Comparison of ENCODE assay signal across 19 cellular contexts in genomic region chr21:44934276-44934675, GRCh38. TPM values are rescaled to one million over a fixed set of nuclear protein-coding genes. Genes with fewer than 3 reads are reported as not detected.
DNase-seq lines count a peak whose midpoint lies in the region; FAIRE-seq and TF ChIP-seq lines count a peak whose summit lies in the region.
"Had no signal": no experiment of that assay in that cellular context is flagged by ENCODE, and none has a peak within 500 bp of the region (broad histone marks: within the 10 kb centered on the region; RNA-seq: fewer than 3 reads in every experiment).

No MANE protein-coding gene starts in this region.

- no peaks in the 10 kb centered on the region for H3K9me3 Mint-ChIP-seq in MCF 10A (ENCODE audit: unreplicated experiment)
- H3K9me3 Mint-ChIP-seq: CD8-positive, alpha-beta T cell had no signal

- H3K36me3 ChIP-seq in BLaER1 treated with 17β-estradiol and CSF1 and Interleukin-3, amounts not matched to agents 10 nM and 100 nM = peaks cover 0 to 47% (median 14%) of the 10 kb centered on the region in 11 experiments; a peak in 12 of 22 replicates
- H3K36me3 ChIP-seq in Karpas-422 (ENCODE audit: insufficient read depth, low read length) = no peaks in the 10 kb centered on the region
- no peaks in the 10 kb centered on the region for H3K36me3 ChIP-seq in kidney (ENCODE audit: control insufficient read depth in 1 of 2, insufficient read depth in 2 of 2, low read length in 2 of 2)
- H3K36me3 ChIP-seq: HAP-1 had no signal

- peaks cover 2% of the 10 kb centered on the region; the same call in 1 of the 2 replicates for H3K79me2 ChIP-seq in Karpas-422 (ENCODE audit: low read length)

- peaks cover 0 to 68% (median 30%) of the 10 kb centered on the region in 11 experiments; a peak in 18 of 22 replicates for H4K20me1 ChIP-seq in BLaER1 treated with 17β-estradiol and CSF1 and Interleukin-3, amounts not matched to agents 10 nM and 100 nM
- no peaks in the 10 kb centered on the region for H4K20me1 ChIP-seq in Karpas-422 (ENCODE audit: insufficient read depth, low read depth, low read length)

- peaks cover 20% of the 10 kb centered on the region for H3K4me1 Mint-ChIP-seq in MCF 10A (ENCODE audit: insufficient read depth, unreplicated experiment)

- no peak overlapping the region for H3K4me3 Mint-ChIP-seq in MCF 10A (ENCODE audit: unreplicated experiment)

- no TSS peak for BruUV-seq in MCF 10A (replicated peaks; lab: Mats Ljungman, UMichigan)

- H2AFZ ChIP-seq in Karpas-422 (ENCODE audit: low read length) = no peak overlapping the region

- DNase-seq in Karpas-422 = no peak
- DNase-seq in kidney = peak; percentile 26
- DNase-seq in C1 segment of cervical spinal cord (lab: John Stamatoyannopoulos, UW) = no peak
- no peak for DNase-seq in MCF 10A (ENCODE audit: unreplicated experiment)
- DNase-seq in AG20443 (ENCODE audit: low spot score) = no peak
- DNase-seq: AML-193; CD8-positive, alpha-beta T cell; COR-L47; DMS153; DND-41; GDM1; KBM-7 had no signal

- H3K36me3 Mint-ChIP-seq in MCF 10A (ENCODE audit: insufficient read depth, unreplicated experiment) = peaks cover 7% of the 10 kb centered on the region
- H3K36me3 Mint-ChIP-seq: CD8-positive, alpha-beta T cell had no signal

- H3K27ac ChIP-seq in BLaER1 treated with 17β-estradiol and CSF1 and Interleukin-3, amounts not matched to agents 10 nM and 100 nM = peak overlapping the region in 4 of 11 experiments; percentile 91 to 98 (median 97); a peak in 7 of 22 replicates
- peak overlapping the region; percentile 100; the same call in 1 of the 2 replicates for H3K27ac ChIP-seq in Karpas-422 (ENCODE audit: low read length)
- H3K27ac ChIP-seq in kidney (ENCODE audit: low read depth in 2 of 2, low read length in 2 of 2) = no peak overlapping the region
- H3K27ac ChIP-seq: A549, C4-2B had no signal

- no peak overlapping the region for H3K27ac Mint-ChIP-seq in MCF 10A (ENCODE audit: low read depth, unreplicated experiment)
- H3K27ac Mint-ChIP-seq: CD8-positive, alpha-beta T cell had no signal

- FAIRE-seq in kidney (lab: Jason Lieb, UNC) = no peak
- FAIRE-seq: A549, D721Med, GM19239, H1 had no signal

- H3K9me3 ChIP-seq in BLaER1 treated with 17β-estradiol and CSF1 and Interleukin-3, amounts not matched to agents 10 nM and 100 nM (replicated peaks in 1 of 11) = peaks cover 0 to 4% (median 0%) of the 10 kb centered on the region in 11 experiments; a peak in 1 of 22 replicates
- H3K9me3 ChIP-seq in Karpas-422 (ENCODE audit: low read length) = no peaks in the 10 kb centered on the region
- no peaks in the 10 kb centered on the region for H3K9me3 ChIP-seq in kidney (ENCODE audit: control insufficient read depth in 1 of 2, low read length in 2 of 2)
- H3K9me3 ChIP-seq: A549, HAP-1 had no signal

- H3K4me1 ChIP-seq in BLaER1 treated with 17β-estradiol and CSF1 and Interleukin-3, amounts not matched to agents 10 nM and 100 nM = peaks cover 52 to 80% (median 75%) of the 10 kb centered on the region in 10 experiments
- H3K4me1 ChIP-seq in Karpas-422 (ENCODE audit: low read length) (peaks cover 70% of the 10 kb centered on the region), kidney (ENCODE audit: control insufficient read depth in 1 of 2, insufficient read depth in 1 of 2, low read depth in 1 of 2, low read length in 2 of 2) (peaks cover 0 to 15% of the 10 kb centered on the region in 2 donors)
- H3K4me1 ChIP-seq: HAP-1 had no signal

- H3K9ac ChIP-seq in BLaER1 treated with 17β-estradiol and CSF1 and Interleukin-3, amounts not matched to agents 10 nM and 100 nM = peak overlapping the region; percentile 39 to 99 (median 93); a peak in 18 of 22 replicates
- no peak overlapping the region for H3K9ac ChIP-seq in Karpas-422 (ENCODE audit: low read length)
- H3K9ac ChIP-seq in kidney (ENCODE audit: low read length in 2 of 2) = no peak overlapping the region

- H3K27me3 ChIP-seq in BLaER1 treated with 17β-estradiol and CSF1 and Interleukin-3, amounts not matched to agents 10 nM and 100 nM = peaks cover 0 to 35% (median 13%) of the 10 kb centered on the region in 11 experiments; a peak in 11 of 22 replicates
- no peaks in the 10 kb centered on the region for H3K27me3 ChIP-seq in Karpas-422 (ENCODE audit: low read length)

- POLR2A ChIA-PET in MCF 10A (lab: Yijun Ruan, JAX) = no interaction called here

- no peaks in the 10 kb centered on the region for H3K27me3 Mint-ChIP-seq in MCF 10A (ENCODE audit: insufficient read depth, unreplicated experiment)

- TF ChIP-seq CTCF in kidney (IDR thresholded peaks at IDR 0.05; ENCODE audit: borderline replicate concordance, extremely low read depth, insufficient read depth) = no peak
- no peak for TF ChIP-seq CTCF in MCF 10A (IDR thresholded peaks at IDR 0.05; ENCODE audit: unreplicated experiment)

- H3K4me3 ChIP-seq in BLaER1 treated with 17β-estradiol and CSF1 and Interleukin-3, amounts not matched to agents 10 nM and 100 nM = peak overlapping the region in 6 of 10 experiments; percentile 74 to 99 (median 94); a peak in 13 of 20 replicates
- no peak overlapping the region for H3K4me3 ChIP-seq in Karpas-422 (ENCODE audit: low read length)
- H3K4me3 ChIP-seq in kidney (ENCODE audit: low read length in 2 of 2) = no peak overlapping the region
- H3K4me3 ChIP-seq: A549, HAP-1 had no signal

- H3K9me2 ChIP-seq in Karpas-422 (replicated peaks; ENCODE audit: insufficient read depth, low read length) = no peaks in the 10 kb centered on the region

- intact Hi-C loops in kidney (cut with DNase I) (no loop called here), MCF 10A (cut with micrococcal nuclease) (no loop called here)

- CTCF ChIA-PET in MCF 10A (lab: Yijun Ruan, JAX) = interaction anchor here (1.4 to 4.7 kb wide), 2 partner anchors 16 to 134 kb away, joined by 4 to 32 read pairs; partner anchors contain the start of gene UBE2G2

- H3K4me2 ChIP-seq in BLaER1 treated with 17β-estradiol and CSF1 and Interleukin-3, amounts not matched to agents 10 nM and 100 nM = peak overlapping the region; percentile 94 to 100 (median 98)
- no peak overlapping the region for H3K4me2 ChIP-seq in Karpas-422 (ENCODE audit: low read depth, low read length, poor library complexity, severe bottlenecking)
- H3K4me2 ChIP-seq: A549 had no signal

RNA-seq across cellular contexts. Expression of gene SLX9, which starts 5.6 kb away (rescaled TPM):
- total RNA-seq in Karpas-422 (2014; rRNA removed; shearing (Covaris generic); ENCODE audit: low replicate concordance) = 12.2 and 48.7 TPM in 2 replicates
- total RNA-seq in kidney = 27.1 TPM
- 35.1 TPM for polyA plus RNA-seq in kidney (ENCODE audit: insufficient read depth, low read depth, low replicate concordance)
- total RNA-seq in MCF 10A (2022) = 40.4 and 58.7 TPM in 2 replicates

RNA-seq across cellular contexts. Expression of gene ITGB2, which starts 13.6 kb away (rescaled TPM):
- 252 and 484 TPM in 2 replicates for total RNA-seq in Karpas-422 (2014; rRNA removed; shearing (Covaris generic); ENCODE audit: low replicate concordance)
- 111 TPM for total RNA-seq in kidney
- polyA plus RNA-seq in kidney (ENCODE audit: insufficient read depth, low read depth, low replicate concordance) = 9.5 TPM
- total RNA-seq in MCF 10A (2022) = 24.8 and 29.3 TPM in 2 replicates

Comparison
In these comparisons a context has a peak if more than half of its experiments do, and no peak if none do; other contexts are left out.
1. H3K4me3 ChIP-seq: peak in BLaER1 treated with 17β-estradiol and CSF1 and Interleukin-3, amounts not matched to agents 10 nM and 100 nM (6 of 10); none in Karpas-422 (single experiment) and kidney (0 of 2).
2. H3K9ac ChIP-seq: peak in BLaER1 treated with 17β-estradiol and CSF1 and Interleukin-3, amounts not matched to agents 10 nM and 100 nM (11 of 11); none in Karpas-422 (single experiment) and kidney (0 of 2).